17 cellular contexts compared by ENCODE assay signal in genomic region chr5:162274684-162275083, GRCh38.
DNase-seq lines count a peak whose midpoint lies in the region; ATAC-seq lines count a peak whose summit lies in the region.
"Had no signal": no experiment of that assay in that cellular context is flagged by ENCODE, and none has a peak within 500 bp of the region (broad histone marks: within the 10 kb centered on the region; RNA-seq: fewer than 3 reads in every experiment).

No MANE protein-coding gene starts in this region.

- H3K4me3 ChIP-seq in HUES64 (ENCODE audit: low read length) = 0 out of 2 replicates have a peak overlapping the region, but pooled peaks have one; percentile 6
- H3K4me3 ChIP-seq: BLaER1, K562 had no signal

- peaks cover 33% of the 10 kb centered on the region for H3K4me1 ChIP-seq in HUES64 (ENCODE audit: insufficient read depth, low read length)

- DNase-seq in globus pallidus (ENCODE audit: low spot score) (peak; percentile 34), left kidney (ENCODE audit: low read depth, low spot score) (peak; percentile 1), COLO668 (lab: John Stamatoyannopoulos, UW; ENCODE audit: unreplicated experiment) (no peak), NCI-H526 (lab: John Stamatoyannopoulos, UW) (no peak), SKM-1 (lab: John Stamatoyannopoulos, UW; ENCODE audit: unreplicated experiment) (no peak)
- DNase-seq: CD8-positive, alpha-beta memory T cell; DMS 273 treated with DMSO at 0.1 percent for 48 hours; HCEC 1CT; NCI-H1436 treated with DMSO at 0.1 percent for 48 hours; NCI-H2081 treated with DMSO at 0.1 percent for 48 hours; NCI-H2227 treated with DMSO at 0.1 percent for 48 hours; NCI-H774; SHP77 treated with DMSO at 0.1 percent for 48 hours had no signal

- no peak for ATAC-seq in GM18873 (IDR thresholded peaks at IDR 0.05; ENCODE audit: low FRiP score, unreplicated experiment)
- ATAC-seq: K562 had no signal

- peak overlapping the region; percentile 81; the same call in 1 of the 2 replicates for H3K27ac ChIP-seq in HUES64 (ENCODE audit: low read depth, low read length)
- H3K27ac ChIP-seq: BLaER1 had no signal

- no peaks in the 10 kb centered on the region for H3K36me3 ChIP-seq in HUES64 (ENCODE audit: insufficient read depth, low read length)
- H3K36me3 ChIP-seq: BLaER1 had no signal

- H3K9me3 ChIP-seq in HUES64 (ENCODE audit: insufficient read depth, low read depth, low read length) = no peaks in the 10 kb centered on the region

- H3K9ac ChIP-seq in HUES64 (ENCODE audit: low read depth, low read length) = no peak overlapping the region
- H3K9ac ChIP-seq: BLaER1 had no signal

- H3K27me3 ChIP-seq in HUES64 (ENCODE audit: insufficient read depth, low read length) = no peaks in the 10 kb centered on the region
- H3K27me3 ChIP-seq: BLaER1 had no signal

Comparison
In these comparisons a context has a peak if more than half of its experiments do, and no peak if none do; other contexts are left out.
1. DNase-seq: peak in globus pallidus (single experiment) and left kidney (single experiment); none in COLO668 (single experiment), NCI-H526 (0 of 2) and SKM-1 (single experiment).